1 cellular context compared by ENCODE assay signal in genomic region chr11:59552844-59553243, GRCh38.
TF ChIP-seq lines count a peak whose summit lies in the region.

No MANE protein-coding gene starts in this region.

TF ChIP-seq in K562, 482 proteins besides CTCF, POLR2A, EP300 and RAD21:
- no peak for TF ChIP-seq FOS (IDR thresholded peaks at IDR 0.05; ENCODE audit: extremely low read depth, insufficient read length)
- TF ChIP-seq CBX2 (IDR thresholded peaks at IDR 0.05; ENCODE audit: insufficient read depth, low read length, poor library complexity, severe bottlenecking): no peak
- no peak for TF ChIP-seq XRCC3 (IDR thresholded peaks at IDR 0.05)
- no peak for TF ChIP-seq HNRNPK (IDR thresholded peaks at IDR 0.05; ENCODE audit: low read depth, low read length, poor library complexity, severe bottlenecking)
- TF ChIP-seq MAZ (CRISPR knock-in tag; conservative IDR thresholded peaks at IDR 0.05 in 1 of 2, IDR thresholded peaks at IDR 0.05 in 1 of 2): no peak
- no peak for TF ChIP-seq RERE (CRISPR knock-in tag; IDR thresholded peaks at IDR 0.05; ENCODE audit: borderline replicate concordance)
- TF ChIP-seq PML (IDR thresholded peaks at IDR 0.05; ENCODE audit: low read length): no peak
- TF ChIP-seq ZNF280B (CRISPR knock-in tag; IDR thresholded peaks at IDR 0.05): no peak
- TF ChIP-seq ARNT (IDR thresholded peaks at IDR 0.05): no peak
- no peak for TF ChIP-seq PBX2 (CRISPR knock-in tag; IDR thresholded peaks at IDR 0.05; ENCODE audit: low read depth)
- no peak for TF ChIP-seq PBX2 (tag; conservative IDR thresholded peaks at IDR 0.05; ENCODE audit: low read depth)
- no peak for TF ChIP-seq TEAD4 (IDR thresholded peaks at IDR 0.05; ENCODE audit: low read length)
- TF ChIP-seq TEAD4 (CRISPR knock-in tag; IDR thresholded peaks at IDR 0.05; ENCODE audit: borderline replicate concordance): no peak
- TF ChIP-seq THRAP3 (IDR thresholded peaks at IDR 0.05; ENCODE audit: borderline replicate concordance): no peak
- TF ChIP-seq FOXA3 (CRISPR knock-in tag; conservative IDR thresholded peaks at IDR 0.05 in 1 of 2, IDR thresholded peaks at IDR 0.05 in 1 of 2): no peak
- TF ChIP-seq LEF1 (IDR thresholded peaks at IDR 0.05): no peak
- TF ChIP-seq EP400 (IDR thresholded peaks at IDR 0.05): no peak
- no peak for TF ChIP-seq U2AF1 (optimal IDR thresholded peaks at IDR 0.05; ENCODE audit: low read depth, low read length)
- no peak for TF ChIP-seq POLR2H (tag; IDR thresholded peaks at IDR 0.05; ENCODE audit: low read depth)
- TF ChIP-seq TBL1XR1 (IDR thresholded peaks at IDR 0.05; ENCODE audit: low read length in 2 of 2): no peak
- TF ChIP-seq ZFP91 (CRISPR knock-in tag; IDR thresholded peaks at IDR 0.05): no peak
- TF ChIP-seq ZFP36 (IDR thresholded peaks at IDR 0.05; ENCODE audit: low read depth, low read length, partially characterized antibody): no peak
